Comparison of ENCODE assay signal across 14 cellular contexts in genomic region chr6:129203190-129203900, GRCh38.
"Had no signal": no experiment of that assay in that cellular context is flagged by ENCODE, and none has a peak within 500 bp of the region (broad histone marks: within the 10 kb centered on the region; RNA-seq: fewer than 3 reads in every experiment).

No MANE protein-coding gene starts in this region.

- H3K27me3 ChIP-seq: upper lobe of left lung had no signal

- H3K4me3 ChIP-seq: psoas muscle, upper lobe of left lung had no signal

- DNase-seq: activated CD4-positive, alpha-beta T cell treated with anti-CD3 and anti-CD28 coated beads for 48 hours; activated CD8-positive, alpha-beta memory T cell treated with anti-CD3 and anti-CD28 coated beads for 24 hours; activated naive CD4-positive, alpha-beta T cell treated with anti-CD3 and anti-CD28 coated beads for 36 hours; effector memory CD4-positive, alpha-beta T cell; left colon; mammary epithelial cell; natural killer cell; stimulated activated CD4-positive, alpha-beta T cell treated with anti-CD3 and anti-CD28 coated beads, Interleukin-12 subunit alpha, Interleukin-12 subunit beta, amount 100 ng/mL, for 4 hours; stimulated activated CD4-positive, alpha-beta T cell treated with anti-CD3 and anti-CD28 coated beads, Interleukin-4, amount 100 ng/mL, for 1 hour; stimulated activated CD8-positive, alpha-beta memory T cell treated with anti-CD3 and anti-CD28 coated beads, Interleukin-4, amount 100 ng/mL, for 48 hours; T-cell; upper lobe of left lung; WERI-Rb-1 had no signal

- H3K9me3 ChIP-seq: psoas muscle, upper lobe of left lung had no signal

- H3K4me1 ChIP-seq: psoas muscle, upper lobe of left lung had no signal

- ATAC-seq: left colon, natural killer cell, psoas muscle, T-cell had no signal

- H3K27ac ChIP-seq: psoas muscle, upper lobe of left lung, WERI-Rb-1 had no signal

- H3K36me3 ChIP-seq: upper lobe of left lung, WERI-Rb-1 had no signal
